In the genomic region with DNA sequence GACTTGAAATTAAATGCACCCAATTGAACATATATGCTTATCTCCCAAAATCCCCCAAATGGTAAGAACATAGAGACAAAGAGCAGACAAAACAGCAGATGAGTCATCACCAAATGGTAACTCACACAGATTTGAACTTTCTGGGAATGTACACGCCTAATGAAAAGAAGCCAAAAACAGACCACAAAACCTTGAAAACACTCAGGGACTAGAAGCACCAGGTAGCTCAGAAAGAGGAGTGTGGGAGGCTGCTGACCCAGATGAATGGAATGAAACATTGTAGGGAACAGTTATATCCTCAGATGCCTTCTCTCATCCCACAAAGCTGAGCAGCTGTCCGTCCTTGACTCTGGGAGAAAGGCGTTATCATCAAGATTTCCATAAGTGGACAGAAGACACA, we compare ENCODE assay signal across 13 cellular contexts.
DNase-seq lines count a peak whose midpoint lies in the region; ATAC-seq, FAIRE-seq and TF ChIP-seq lines count a peak whose summit lies in the region.
"Had no signal": no experiment of that assay in that cellular context is flagged by ENCODE, and none has a peak within 500 bp of the region (broad histone marks: within the 10 kb centered on the region; RNA-seq: fewer than 3 reads in every experiment).

No MANE protein-coding gene starts in this region.

- TF ChIP-seq POLR2A in GM12878 (IDR thresholded peaks at IDR 0.05; ENCODE audit: low read depth, low read length): no peak

- TF ChIP-seq RAD21 in GM12878 (IDR thresholded peaks at IDR 0.05; ENCODE audit: insufficient read depth, low read depth, low read length): no peak

- DNase-seq in DND-41 (no peak), GM12878 (ENCODE audit: low read depth, low spot score) (no peak), myocyte (ENCODE audit: low read depth) (peak; percentile 92), DMS153 (lab: John Stamatoyannopoulos, UW) (no peak), GDM1 (lab: John Stamatoyannopoulos, UW) (no peak), NCI-H2081 treated with DMSO at 0.1 percent for 48 hours (lab: John Stamatoyannopoulos, UW) (no peak)
- DNase-seq: CD4-positive, alpha-beta T cell; NCI-H1092; NCI-H82 had no signal

- intact Hi-C loops in GM12878 (cut with micrococcal nuclease; ENCODE audit: unreplicated experiment): no loop called here

- POLR2A ChIA-PET in GM12878 (lab: Charles Lee): no interaction called here

- BruUV-seq in GM12878 (replicated peaks; lab: Mats Ljungman, UMichigan): no TSS peak

- in situ Hi-C loops in GM12878 (cut with MboI): no loop called here

- no peaks in the 10 kb centered on the region for H3K79me2 ChIP-seq in DND-41 (ENCODE audit: insufficient read depth, low read length)
- no peaks in the 10 kb centered on the region for H3K79me2 ChIP-seq in GM12878 (ENCODE audit: control insufficient read depth, insufficient read depth, low read length)

- CTCF ChIA-PET in GM12878 (lab: Yijun Ruan, JAX): no interaction called here

- RAD21 ChIA-PET in GM12878 (lab: Charles Lee; ENCODE audit: unreplicated experiment): interaction anchor here (1.1 kb wide), 1 partner anchor 60 kb away, joined by 4 read pairs; no protein-coding TSS in a partner anchor

- H3K4me2 ChIP-seq in DND-41 (ENCODE audit: insufficient read depth, low read length) (no peak overlapping the region), GM12878 (ENCODE audit: control insufficient read depth, insufficient read depth) (no peak overlapping the region; the same call in 1 of the 2 replicates)

- FAIRE-seq in GM12878 (lab: Jason Lieb, UNC): no peak

- H3K4me1 ChIP-seq in DND-41 (ENCODE audit: insufficient read depth, low read length) (peaks cover 13% of the 10 kb centered on the region), GM12878 (ENCODE audit: control insufficient read depth, insufficient read depth, low read length) (peaks cover 5% of the 10 kb centered on the region)

- H3K27ac ChIP-seq in DND-41 (ENCODE audit: low read length): no peak overlapping the region
- H3K27ac ChIP-seq in GM12878 (ENCODE audit: control insufficient read depth, insufficient read depth): no peak overlapping the region
- H3K27ac ChIP-seq: esophagus muscularis mucosa, SK-N-MC had no signal

- TF ChIP-seq CTCF in DND-41 (IDR thresholded peaks at IDR 0.05; ENCODE audit: borderline replicate concordance, extremely low read depth, low read length, poor library complexity, severe bottlenecking) (no peak), GM12878 (IDR thresholded peaks at IDR 0.05 in 2 of 3, conservative IDR thresholded peaks at IDR 0.05 in 1 of 3; ENCODE audit: control insufficient read depth in 2 of 3, extremely low read depth in 1 of 3, insufficient read depth in 1 of 3, low read depth in 3 of 3, low read length in 3 of 3) (no peak)

- no peak overlapping the region for H3K4me3 ChIP-seq in DND-41 (ENCODE audit: low read depth in 1 of 2, low read length in 2 of 2)
- H3K4me3 ChIP-seq in GM12878: no peak overlapping the region
- H3K4me3 ChIP-seq: esophagus muscularis mucosa, SK-N-MC had no signal

- H2AFZ ChIP-seq in DND-41 (ENCODE audit: low read depth, low read length) (no peak overlapping the region; the same call in 1 of the 2 replicates), GM12878 (ENCODE audit: control insufficient read depth, low read depth, low read length) (no peak overlapping the region)

- H4K20me1 ChIP-seq in DND-41 (ENCODE audit: insufficient read depth, low read length) (no peaks in the 10 kb centered on the region), GM12878 (ENCODE audit: control insufficient read depth, insufficient read depth) (no peaks in the 10 kb centered on the region)

- H3K27me3 ChIP-seq in DND-41 (ENCODE audit: insufficient read depth, low read length, poor library complexity) (no peaks in the 10 kb centered on the region), GM12878 (replicated peaks in 1 of 2; ENCODE audit: control insufficient read depth in 2 of 2, insufficient read depth in 2 of 2, low read length in 1 of 2) (no peaks in the 10 kb centered on the region)
- H3K27me3 ChIP-seq: esophagus muscularis mucosa had no signal

- H3K9me3 ChIP-seq in DND-41 (ENCODE audit: insufficient read depth, low read length, severe bottlenecking): no peaks in the 10 kb centered on the region
- no peaks in the 10 kb centered on the region for H3K9me3 ChIP-seq in GM12878 (replicated peaks; ENCODE audit: control insufficient read depth, insufficient read depth, low read length)
- H3K9me3 ChIP-seq: esophagus muscularis mucosa had no signal

- no peak for TF ChIP-seq EP300 in GM12878 (IDR thresholded peaks at IDR 0.05; ENCODE audit: borderline replicate concordance in 1 of 2, control insufficient read depth in 1 of 2, low read depth in 2 of 2, low read length in 2 of 2)

- SMC1A ChIA-PET in GM12878 (lab: Charles Lee; ENCODE audit: uncharacterized antibody, unreplicated experiment): interaction anchor here (0.8 to 1.1 kb wide), 4 partner anchors 9 to 17 kb away, joined by 3 to 4 read pairs (median 3); no protein-coding TSS in a partner anchor

- ATAC-seq in DND-41 (ENCODE audit: insufficient read depth, low read depth) (peak; percentile 74), HG03469 (IDR thresholded peaks at IDR 0.05; ENCODE audit: unreplicated experiment) (peak; percentile 42), GM12878 (peak; percentile 56), GM18861 (IDR thresholded peaks at IDR 0.05; ENCODE audit: unreplicated experiment) (no peak)

- H3K36me3 ChIP-seq in DND-41 (ENCODE audit: insufficient read depth, low read length) (no peaks in the 10 kb centered on the region), GM12878 (ENCODE audit: control insufficient read depth in 2 of 2, insufficient read depth in 2 of 2, low read length in 1 of 2) (no peaks in the 10 kb centered on the region)
- H3K36me3 ChIP-seq: esophagus muscularis mucosa had no signal

- WGBS in GM12878 (ENCODE audit: insufficient coverage, insufficient replicate concordance, low lambda C conversion rate, missing lambda C conversion rate): 2% methylated on average over 3 of the region's 3 CpGs

- H3K9ac ChIP-seq in DND-41 (ENCODE audit: low read depth, low read length) (no peak overlapping the region), GM12878 (ENCODE audit: control insufficient read depth, insufficient read depth, low read length) (no peak overlapping the region)

TF ChIP-seq in GM12878, 131 proteins besides CTCF, POLR2A, EP300 and RAD21:
- TF ChIP-seq SMAD5 (IDR thresholded peaks at IDR 0.05; ENCODE audit: low read depth): no peak
- peak; percentile 40; the same call in 1 of the 2 replicates for TF ChIP-seq EED (IDR thresholded peaks at IDR 0.05; ENCODE audit: low read depth)
- TF ChIP-seq NR2C2 (IDR thresholded peaks at IDR 0.05; ENCODE audit: borderline replicate concordance, control insufficient read depth, insufficient read length, low read depth): no peak
- TF ChIP-seq JUNB (IDR thresholded peaks at IDR 0.05): 0 out of 2 replicates have a peak, but pooled peaks have one; percentile 13
- peak; percentile 36; the same call in 1 of the 2 replicates for TF ChIP-seq NFIC (IDR thresholded peaks at IDR 0.05; ENCODE audit: low read depth, low read length)
- peak; percentile 74 for TF ChIP-seq RUNX3 (IDR thresholded peaks at IDR 0.05; ENCODE audit: low read length)
- peak; percentile 14 to 62; a peak in 1 of 4 replicates for TF ChIP-seq IKZF2 (IDR thresholded peaks at IDR 0.05)
- TF ChIP-seq, protein P1, sequence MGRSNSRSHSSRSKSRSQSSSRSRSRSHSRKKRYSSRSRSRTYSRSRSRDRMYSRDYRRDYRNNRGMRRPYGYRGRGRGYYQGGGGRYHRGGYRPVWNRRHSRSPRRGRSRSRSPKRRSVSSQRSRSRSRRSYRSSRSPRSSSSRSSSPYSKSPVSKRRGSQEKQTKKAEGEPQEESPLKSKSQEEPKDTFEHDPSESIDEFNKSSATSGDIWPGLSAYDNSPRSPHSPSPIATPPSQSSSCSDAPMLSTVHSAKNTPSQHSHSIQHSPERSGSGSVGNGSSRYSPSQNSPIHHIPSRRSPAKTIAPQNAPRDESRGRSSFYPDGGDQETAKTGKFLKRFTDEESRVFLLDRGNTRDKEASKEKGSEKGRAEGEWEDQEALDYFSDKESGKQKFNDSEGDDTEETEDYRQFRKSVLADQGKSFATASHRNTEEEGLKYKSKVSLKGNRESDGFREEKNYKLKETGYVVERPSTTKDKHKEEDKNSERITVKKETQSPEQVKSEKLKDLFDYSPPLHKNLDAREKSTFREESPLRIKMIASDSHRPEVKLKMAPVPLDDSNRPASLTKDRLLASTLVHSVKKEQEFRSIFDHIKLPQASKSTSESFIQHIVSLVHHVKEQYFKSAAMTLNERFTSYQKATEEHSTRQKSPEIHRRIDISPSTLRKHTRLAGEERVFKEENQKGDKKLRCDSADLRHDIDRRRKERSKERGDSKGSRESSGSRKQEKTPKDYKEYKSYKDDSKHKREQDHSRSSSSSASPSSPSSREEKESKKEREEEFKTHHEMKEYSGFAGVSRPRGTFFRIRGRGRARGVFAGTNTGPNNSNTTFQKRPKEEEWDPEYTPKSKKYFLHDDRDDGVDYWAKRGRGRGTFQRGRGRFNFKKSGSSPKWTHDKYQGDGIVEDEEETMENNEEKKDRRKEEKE (IDR thresholded peaks at IDR 0.05): no peak
- no peak for TF ChIP-seq CREB1 (IDR thresholded peaks at IDR 0.05; ENCODE audit: low read depth)
